In genomic region chr13:24834902-24835510, GRCh38 we compare ENCODE assay signal across 14 cellular contexts.
DNase-seq lines count a peak whose midpoint lies in the region; ATAC-seq and TF ChIP-seq lines count a peak whose summit lies in the region.
"Had no signal": no experiment of that assay in that cellular context is flagged by ENCODE, and none has a peak within 500 bp of the region (broad histone marks: within the 10 kb centered on the region; RNA-seq: fewer than 3 reads in every experiment).

No MANE protein-coding gene starts in this region.

- H3K4me3 ChIP-seq in BE2C (ENCODE audit: low read depth, low read length) (no peak overlapping the region), mammary epithelial cell (replicated peaks in 1 of 3; ENCODE audit: insufficient read depth in 1 of 3, low read depth in 2 of 3, low read length in 3 of 3) (no peak overlapping the region), right cardiac atrium (ENCODE audit: low read length) (no peak overlapping the region)
- H3K4me3 ChIP-seq: GM12878, suprapubic skin had no signal

- H3K4me2 ChIP-seq in mammary epithelial cell (ENCODE audit: insufficient read depth, low read depth, low read length) = no peak overlapping the region

- H4K20me1 ChIP-seq in mammary epithelial cell (ENCODE audit: insufficient read depth, low read length) = no peaks in the 10 kb centered on the region

- H3K27me3 Mint-ChIP-seq in T-helper 2 cell treated with Interferon-gamma antibody and Interleukin-4, amounts not matched to agents 5 μg/mL and 100 μg/mL, for 36 hours (ENCODE audit: low read depth) = peaks cover 33% of the 10 kb centered on the region
- H3K27me3 Mint-ChIP-seq in activated CD8-positive, alpha-beta T cell treated with anti-CD3 and anti-CD28 coated beads, Interleukin-2, amount 10 ng/mL, durations not matched to agents 7 days and 5 days (ENCODE audit: low read depth) = peaks cover 27% of the 10 kb centered on the region
- peaks cover 8% of the 10 kb centered on the region for H3K27me3 Mint-ChIP-seq in activated T-helper 1 cell treated with anti-CD3 and anti-CD28 coated beads, Interleukin-12 subunit alpha, Interleukin-12 subunit beta, Interleukin-2, Interleukin-4 antibody, amounts not matched to agents 30 ng/mL and 10 ng/mL and 1 ng/mL, durations not matched to agents 14 hours and 24 hours and 36 hours (ENCODE audit: insufficient read depth)

- POLR2A ChIA-PET in activated CD8-positive, alpha-beta T cell treated with anti-CD3 and anti-CD28 coated beads, Interleukin-2, amount 10 ng/mL, durations not matched to agents 7 days and 5 days (lab: Charles Lee) = no interaction called here

- DNase-seq in BE2C (peak; percentile 23), NCI-H2227 (lab: John Stamatoyannopoulos, UW; ENCODE audit: unreplicated experiment) (peak; percentile 66), mammary epithelial cell (no peak), right cardiac atrium (no peak)
- DNase-seq in T-helper 2 cell treated with Interferon-gamma antibody and Interleukin-4, amounts not matched to agents 5 μg/mL and 100 μg/mL, for 36 hours (ENCODE audit: low spot score) = no peak
- DNase-seq in activated CD8-positive, alpha-beta T cell treated with anti-CD3 and anti-CD28 coated beads, Interleukin-2, amount 10 ng/mL, durations not matched to agents 7 days and 5 days = no peak
- DNase-seq in activated T-helper 1 cell treated with anti-CD3 and anti-CD28 coated beads, Interleukin-12 subunit alpha, Interleukin-12 subunit beta, Interleukin-2, Interleukin-4 antibody, amounts not matched to agents 30 ng/mL and 10 ng/mL and 1 ng/mL, durations not matched to agents 14 hours and 24 hours and 36 hours (ENCODE audit: low spot score) = no peak
- DNase-seq: activated naive CD8-positive, alpha-beta T cell treated with anti-CD3 and anti-CD28 coated beads, Interleukin-2, amount 10 ng/mL, durations not matched to agents 7 days and 5 days; cerebellar nuclear complex; stimulated activated CD4-positive, alpha-beta T cell treated with anti-CD3 and anti-CD28 coated beads, Interleukin-12 subunit alpha, Interleukin-12 subunit beta, amount 100 ng/mL, for 4 hours; T-helper 1 cell had no signal

- WGBS in mammary epithelial cell (ENCODE audit: low coverage, missing lambda C conversion rate) = 98% methylated on average over 5 of the region's 9 CpGs
- WGBS in right cardiac atrium = 86% methylated on average over 9 of the region's 9 CpGs

- H3K4me1 ChIP-seq in BE2C = no peaks in the 10 kb centered on the region
- no peaks in the 10 kb centered on the region for H3K4me1 ChIP-seq in mammary epithelial cell (ENCODE audit: insufficient read depth, low read length)
- H3K4me1 ChIP-seq in right cardiac atrium (ENCODE audit: control insufficient read depth, insufficient read depth, low read length) = no peaks in the 10 kb centered on the region
- H3K4me1 ChIP-seq: suprapubic skin had no signal

- BruUV-seq in mammary epithelial cell (replicated peaks; lab: Mats Ljungman, UMichigan) = no TSS peak

- H3K4me3 Mint-ChIP-seq in T-helper 2 cell treated with Interferon-gamma antibody and Interleukin-4, amounts not matched to agents 5 μg/mL and 100 μg/mL, for 36 hours = no peak overlapping the region
- no peak overlapping the region for H3K4me3 Mint-ChIP-seq in activated CD8-positive, alpha-beta T cell treated with anti-CD3 and anti-CD28 coated beads, Interleukin-2, amount 10 ng/mL, durations not matched to agents 7 days and 5 days
- no peak overlapping the region for H3K4me3 Mint-ChIP-seq in activated T-helper 1 cell treated with anti-CD3 and anti-CD28 coated beads, Interleukin-12 subunit alpha, Interleukin-12 subunit beta, Interleukin-2, Interleukin-4 antibody, amounts not matched to agents 30 ng/mL and 10 ng/mL and 1 ng/mL, durations not matched to agents 14 hours and 24 hours and 36 hours
- H3K4me3 Mint-ChIP-seq: activated naive CD8-positive, alpha-beta T cell treated with anti-CD3 and anti-CD28 coated beads, Interleukin-2, amount 10 ng/mL, durations not matched to agents 7 days and 5 days had no signal

- intact Hi-C loops in mammary epithelial cell (cut with micrococcal nuclease) = no loop called here
- intact Hi-C loops in activated T-helper 1 cell treated with anti-CD3 and anti-CD28 coated beads, Interleukin-12 subunit alpha, Interleukin-12 subunit beta, Interleukin-2, Interleukin-4 antibody, amounts not matched to agents 30 ng/mL and 10 ng/mL and 1 ng/mL, durations not matched to agents 14 hours and 24 hours and 36 hours (cut with micrococcal nuclease) = no loop called here
- intact Hi-C loops in right cardiac atrium (cut with DNase I) = no loop called here

- peaks cover 2% of the 10 kb centered on the region for H3K4me1 Mint-ChIP-seq in T-helper 2 cell treated with Interferon-gamma antibody and Interleukin-4, amounts not matched to agents 5 μg/mL and 100 μg/mL, for 36 hours (ENCODE audit: low read depth)
- peaks cover 4% of the 10 kb centered on the region for H3K4me1 Mint-ChIP-seq in activated CD8-positive, alpha-beta T cell treated with anti-CD3 and anti-CD28 coated beads, Interleukin-2, amount 10 ng/mL, durations not matched to agents 7 days and 5 days (ENCODE audit: low read depth)
- H3K4me1 Mint-ChIP-seq in activated T-helper 1 cell treated with anti-CD3 and anti-CD28 coated beads, Interleukin-12 subunit alpha, Interleukin-12 subunit beta, Interleukin-2, Interleukin-4 antibody, amounts not matched to agents 30 ng/mL and 10 ng/mL and 1 ng/mL, durations not matched to agents 14 hours and 24 hours and 36 hours (ENCODE audit: low read depth) = peaks cover 5% of the 10 kb centered on the region

- TF ChIP-seq CTCF in BE2C (IDR thresholded peaks at IDR 0.05; ENCODE audit: low read depth, low read length) = no peak
- no peak for TF ChIP-seq CTCF in mammary epithelial cell (conservative IDR thresholded peaks at IDR 0.05 in 1 of 2, IDR thresholded peaks at IDR 0.05 in 1 of 2; ENCODE audit: extremely low read depth in 1 of 2, insufficient read depth in 1 of 2, low read depth in 1 of 2, low read length in 2 of 2)

- in situ Hi-C loops in mammary epithelial cell (cut with MboI; ENCODE audit: low sequenced_read_pairs in 2 of 2) = no loop called here

- H3K27me3 ChIP-seq in BE2C (peaks cover 9% of the 10 kb centered on the region), mammary epithelial cell (ENCODE audit: insufficient read depth, low read length) (no peaks in the 10 kb centered on the region), right cardiac atrium (ENCODE audit: control insufficient read depth, insufficient read depth) (peaks cover 4% of the 10 kb centered on the region)
- H3K27me3 ChIP-seq: suprapubic skin had no signal

- ATAC-seq in GM18867 (IDR thresholded peaks at IDR 0.05; ENCODE audit: unreplicated experiment) = peak; percentile 40
- ATAC-seq in activated CD8-positive, alpha-beta T cell treated with anti-CD3 and anti-CD28 coated beads, Interleukin-2, amount 10 ng/mL, durations not matched to agents 7 days and 5 days = no peak
- no peak for ATAC-seq in right cardiac atrium
- ATAC-seq: GM12878 had no signal

- no peaks in the 10 kb centered on the region for H3K36me3 ChIP-seq in BE2C
- H3K36me3 ChIP-seq in mammary epithelial cell (ENCODE audit: insufficient read depth, low read length) = no peaks in the 10 kb centered on the region
- H3K36me3 ChIP-seq: suprapubic skin had no signal

- no peaks in the 10 kb centered on the region for H3K9me3 ChIP-seq in BE2C
- no peaks in the 10 kb centered on the region for H3K9me3 ChIP-seq in mammary epithelial cell (replicated peaks; ENCODE audit: insufficient read depth, low read length)
- no peaks in the 10 kb centered on the region for H3K9me3 ChIP-seq in right cardiac atrium (ENCODE audit: control insufficient read depth, low read length)
- H3K9me3 ChIP-seq: suprapubic skin had no signal

- H3K36me3 Mint-ChIP-seq in T-helper 2 cell treated with Interferon-gamma antibody and Interleukin-4, amounts not matched to agents 5 μg/mL and 100 μg/mL, for 36 hours (ENCODE audit: low read depth) = no peaks in the 10 kb centered on the region
- H3K36me3 Mint-ChIP-seq in activated CD8-positive, alpha-beta T cell treated with anti-CD3 and anti-CD28 coated beads, Interleukin-2, amount 10 ng/mL, durations not matched to agents 7 days and 5 days (ENCODE audit: low read depth) = no peaks in the 10 kb centered on the region
- H3K36me3 Mint-ChIP-seq in activated T-helper 1 cell treated with anti-CD3 and anti-CD28 coated beads, Interleukin-12 subunit alpha, Interleukin-12 subunit beta, Interleukin-2, Interleukin-4 antibody, amounts not matched to agents 30 ng/mL and 10 ng/mL and 1 ng/mL, durations not matched to agents 14 hours and 24 hours and 36 hours (ENCODE audit: low read depth) = no peaks in the 10 kb centered on the region

- H2AFZ ChIP-seq in mammary epithelial cell (ENCODE audit: low read depth, low read length) = peak overlapping the region; percentile 30

- H3K9me3 Mint-ChIP-seq in T-helper 2 cell treated with Interferon-gamma antibody and Interleukin-4, amounts not matched to agents 5 μg/mL and 100 μg/mL, for 36 hours = no peaks in the 10 kb centered on the region
- no peaks in the 10 kb centered on the region for H3K9me3 Mint-ChIP-seq in activated CD8-positive, alpha-beta T cell treated with anti-CD3 and anti-CD28 coated beads, Interleukin-2, amount 10 ng/mL, durations not matched to agents 7 days and 5 days (ENCODE audit: insufficient read depth)
- no peaks in the 10 kb centered on the region for H3K9me3 Mint-ChIP-seq in activated T-helper 1 cell treated with anti-CD3 and anti-CD28 coated beads, Interleukin-12 subunit alpha, Interleukin-12 subunit beta, Interleukin-2, Interleukin-4 antibody, amounts not matched to agents 30 ng/mL and 10 ng/mL and 1 ng/mL, durations not matched to agents 14 hours and 24 hours and 36 hours

- CTCF ChIA-PET in mammary epithelial cell (lab: Charles Lee; ENCODE audit: low non-redundant PET) = no interaction called here
- CTCF ChIA-PET in activated CD8-positive, alpha-beta T cell treated with anti-CD3 and anti-CD28 coated beads, Interleukin-2, amount 10 ng/mL, durations not matched to agents 7 days and 5 days (lab: Charles Lee) = no interaction called here

- no peak overlapping the region for H3K27ac ChIP-seq in mammary epithelial cell (ENCODE audit: insufficient read depth, low read depth, low read length)
- H3K27ac ChIP-seq in right cardiac atrium (ENCODE audit: low read length) = no peak overlapping the region
- H3K27ac ChIP-seq: suprapubic skin had no signal

- no peak overlapping the region for H3K27ac Mint-ChIP-seq in T-helper 2 cell treated with Interferon-gamma antibody and Interleukin-4, amounts not matched to agents 5 μg/mL and 100 μg/mL, for 36 hours
- H3K27ac Mint-ChIP-seq in activated CD8-positive, alpha-beta T cell treated with anti-CD3 and anti-CD28 coated beads, Interleukin-2, amount 10 ng/mL, durations not matched to agents 7 days and 5 days = no peak overlapping the region
- no peak overlapping the region for H3K27ac Mint-ChIP-seq in activated T-helper 1 cell treated with anti-CD3 and anti-CD28 coated beads, Interleukin-12 subunit alpha, Interleukin-12 subunit beta, Interleukin-2, Interleukin-4 antibody, amounts not matched to agents 30 ng/mL and 10 ng/mL and 1 ng/mL, durations not matched to agents 14 hours and 24 hours and 36 hours
- H3K27ac Mint-ChIP-seq: activated naive CD8-positive, alpha-beta T cell treated with anti-CD3 and anti-CD28 coated beads, Interleukin-2, amount 10 ng/mL, durations not matched to agents 7 days and 5 days had no signal

- dilution Hi-C loops in mammary epithelial cell (cut with HindIII; ENCODE audit: low sequenced_read_pairs) = no loop called here

- H3K9ac ChIP-seq in mammary epithelial cell (ENCODE audit: insufficient read depth, low read length) = no peak overlapping the region

- no peaks in the 10 kb centered on the region for H3K79me2 ChIP-seq in mammary epithelial cell (ENCODE audit: insufficient read depth, low read length)

Comparison
In these comparisons a context has a peak if more than half of its experiments do, and no peak if none do; other contexts are left out.
1. DNase-seq: peak in BE2C (single experiment) and NCI-H2227 (single experiment); none in mammary epithelial cell (single experiment), T-helper 2 cell treated with Interferon-gamma antibody and Interleukin-4, amounts not matched to agents 5 μg/mL and 100 μg/mL, for 36 hours (single experiment), activated CD8-positive, alpha-beta T cell treated with anti-CD3 and anti-CD28 coated beads, Interleukin-2, amount 10 ng/mL, durations not matched to agents 7 days and 5 days (single experiment), activated T-helper 1 cell treated with anti-CD3 and anti-CD28 coated beads, Interleukin-12 subunit alpha, Interleukin-12 subunit beta, Interleukin-2, Interleukin-4 antibody, amounts not matched to agents 30 ng/mL and 10 ng/mL and 1 ng/mL, durations not matched to agents 14 hours and 24 hours and 36 hours (single experiment) and right cardiac atrium (0 of 3).